Comparison of ENCODE assay signal across 8 cellular contexts in genomic region chr3:38031022-38031994, GRCh38. TPM values are rescaled to one million over a fixed set of nuclear protein-coding genes. Genes with fewer than 3 reads are reported as not detected.
DNase-seq lines count a peak whose midpoint lies in the region; ATAC-seq and TF ChIP-seq lines count a peak whose summit lies in the region.

No MANE protein-coding gene starts in this region.

- H3K4me1 ChIP-seq in gastroesophageal sphincter: peaks cover 0 to 51% (median 14%) of the 10 kb centered on the region in 3 donors

- H3K36me3 ChIP-seq in gastroesophageal sphincter: no peaks in the 10 kb centered on the region

- ATAC-seq in gastroesophageal sphincter (peak; percentile 33), GM21528 (IDR thresholded peaks at IDR 0.05; ENCODE audit: low FRiP score, unreplicated experiment) (no peak)

- WGBS in gastroesophageal sphincter (ENCODE audit: low coverage in 1 of 2), 2 donors: 52 to 65% methylated on average over 3 to 4 of the region's 9 CpGs

- DNase-seq in NCI-H2029 (lab: John Stamatoyannopoulos, UW): peak; percentile 21
- no peak for DNase-seq in NCI-H2029 treated with DMSO at 0.1 percent for 48 hours (lab: John Stamatoyannopoulos, UW)
- DNase-seq in activated T-cell treated with anti-CD3 and anti-CD28 coated beads, Interleukin-2, amount 50 U/mL, for 48 hours: peak; percentile 46 to 61
- DNase-seq in stimulated activated CD4-positive, alpha-beta T cell treated with anti-CD3 and anti-CD28 coated beads, Interleukin-15, amount 100 ng/mL, for 24 hours: peak; percentile 60
- DNase-seq in iPS-NIHi11 (ENCODE audit: low spot score): no peak
- no peak for DNase-seq in NCI-H82 (lab: John Stamatoyannopoulos, UW)

- TF ChIP-seq POLR2A in gastroesophageal sphincter (IDR thresholded peaks at IDR 0.05): no peak

- H3K4me3 ChIP-seq in gastroesophageal sphincter: no peak overlapping the region

- no peaks in the 10 kb centered on the region for H3K27me3 ChIP-seq in gastroesophageal sphincter

- no peak for TF ChIP-seq CTCF in gastroesophageal sphincter (IDR thresholded peaks at IDR 0.05)

- H3K27ac ChIP-seq in gastroesophageal sphincter: peak overlapping the region in 3 of 4 donors; percentile 91 to 95 (median 93)

- TF ChIP-seq EP300 in gastroesophageal sphincter (IDR thresholded peaks at IDR 0.05): no peak

- no peaks in the 10 kb centered on the region for H3K9me3 ChIP-seq in gastroesophageal sphincter

RNA-seq across cellular contexts. Expression of gene PLCD1, which starts 1.9 kb away (rescaled TPM):
- total RNA-seq in gastroesophageal sphincter: 10 to 100 TPM; 25.4 to 29.8 (median 27.1) TPM

RNA-seq across cellular contexts. Expression of gene DLEC1, which starts 7.7 kb away (rescaled TPM):
- total RNA-seq in gastroesophageal sphincter: under 1 TPM; 0.07 to 0.78 (median 0.16) TPM

RNA-seq across cellular contexts. Expression of gene VILL, which starts 40.7 kb away (rescaled TPM):
- 1 to 10 TPM; 3.5 to 7.5 (median 5.2) TPM for total RNA-seq in gastroesophageal sphincter

Comparison
In these comparisons a context has a peak if more than half of its experiments do, and no peak if none do; other contexts are left out.
1. DNase-seq: peak in NCI-H2029 (single experiment), activated T-cell treated with anti-CD3 and anti-CD28 coated beads, Interleukin-2, amount 50 U/mL, for 48 hours (2 of 2) and stimulated activated CD4-positive, alpha-beta T cell treated with anti-CD3 and anti-CD28 coated beads, Interleukin-15, amount 100 ng/mL, for 24 hours (single experiment); none in NCI-H2029 treated with DMSO at 0.1 percent for 48 hours (single experiment), iPS-NIHi11 (single experiment) and NCI-H82 (single experiment).